21 cellular contexts compared by ENCODE assay signal in genomic region chr11:113884361-113884836, GRCh38. TPM values are rescaled to one million over a fixed set of nuclear protein-coding genes. Genes with fewer than 3 reads are reported as not detected.
DNase-seq lines count a peak whose midpoint lies in the region; ATAC-seq, FAIRE-seq and TF ChIP-seq lines count a peak whose summit lies in the region.
"Had no signal": no experiment of that assay in that cellular context is flagged by ENCODE, and none has a peak within 500 bp of the region (broad histone marks: within the 10 kb centered on the region; RNA-seq: fewer than 3 reads in every experiment).

No MANE protein-coding gene starts in this region.

- H3K9me3 Mint-ChIP-seq in astrocyte (ENCODE audit: unreplicated experiment), result no peaks in the 10 kb centered on the region
- H3K9me3 Mint-ChIP-seq: activated T-cell treated with anti-CD3 and anti-CD28 coated beads, Interleukin-2, amount 50 U/mL, for 72 hours; neural crest cell had no signal

- no peak overlapping the region for H3K4me3 Mint-ChIP-seq in astrocyte (ENCODE audit: unreplicated experiment)
- H3K4me3 Mint-ChIP-seq: activated T-cell treated with anti-CD3 and anti-CD28 coated beads, Interleukin-2, amount 50 U/mL, for 72 hours; CD4-positive, CD25-positive, alpha-beta regulatory T cell; neural crest cell; T-helper 17 cell had no signal

- H3K4me1 ChIP-seq in HCT116 (ENCODE audit: control insufficient read depth in 1 of 2, insufficient read depth in 2 of 2, low read length in 2 of 2), result no peaks in the 10 kb centered on the region; a peak in 1 of 4 replicates
- no peaks in the 10 kb centered on the region for H3K4me1 ChIP-seq in astrocyte (ENCODE audit: insufficient read depth, low read length)
- H3K4me1 ChIP-seq: lower lobe of right lung had no signal

- FAIRE-seq in astrocyte (lab: Jason Lieb, UNC), result no peak
- FAIRE-seq: G401.6 had no signal

- DNase-seq in HCT116 (ENCODE audit: low read depth, low spot score) (no peak), astrocyte (ENCODE audit: low read depth) (peak; percentile 23), glomerular visceral epithelial cell (ENCODE audit: extremely low spot score) (peak; percentile 38), renal cortical epithelial cell (ENCODE audit: low read depth) (peak; percentile 65), NCI-H187 treated with DMSO at 0.1 percent for 48 hours (lab: John Stamatoyannopoulos, UW) (no peak)
- DNase-seq in central memory CD4-positive, alpha-beta T cell, result no peak
- DNase-seq: activated CD4-positive, alpha-beta T cell treated with anti-CD3 and anti-CD28 coated beads for 48 hours; activated T-cell treated with anti-CD3 and anti-CD28 coated beads, Interleukin-2, amount 50 U/mL, for 72 hours; amniotic stem cell; CD4-positive, CD25-positive, alpha-beta regulatory T cell; glutamatergic neuron; lower lobe of right lung; NCI-H1694; NCI-H526 treated with DMSO at 0.1 percent for 48 hours; T-helper 17 cell had no signal

- H3K9me3 ChIP-seq in HCT116 (ENCODE audit: control insufficient read depth in 1 of 2, insufficient read depth in 1 of 2, low read depth in 1 of 2, low read length in 2 of 2) (no peaks in the 10 kb centered on the region), astrocyte (ENCODE audit: insufficient read depth, low read depth, low read length) (no peaks in the 10 kb centered on the region)
- H3K9me3 ChIP-seq: lower lobe of right lung had no signal

- intact Hi-C loops in HCT116 (cut with micrococcal nuclease), result no loop called here

- no peak overlapping the region for H3K4me2 ChIP-seq in HCT116 (ENCODE audit: low read length)
- no peak overlapping the region for H3K4me2 ChIP-seq in astrocyte (ENCODE audit: low read length)

- H3K4me1 Mint-ChIP-seq in astrocyte (ENCODE audit: low read depth, unreplicated experiment), result peaks cover 16% of the 10 kb centered on the region
- H3K4me1 Mint-ChIP-seq: CD4-positive, CD25-positive, alpha-beta regulatory T cell; neural crest cell; T-helper 17 cell had no signal

- no TSS peak for BruUV-seq in HCT116 (replicated peaks; lab: Mats Ljungman, UMichigan)

- H3K27me3 ChIP-seq in HCT116 (ENCODE audit: insufficient read depth, low read length) (no peaks in the 10 kb centered on the region), astrocyte (ENCODE audit: insufficient read depth, low read length) (no peaks in the 10 kb centered on the region)

- H3K9ac ChIP-seq in HCT116 (ENCODE audit: low read length) (no peak overlapping the region), astrocyte (ENCODE audit: low read length) (no peak overlapping the region)

- H3K27ac ChIP-seq in HCT116 (ENCODE audit: low read depth, low read length) (no peak overlapping the region), astrocyte (ENCODE audit: low read depth, low read length) (no peak overlapping the region)
- H3K27ac ChIP-seq: lower lobe of right lung, RWPE1 had no signal

- no peaks in the 10 kb centered on the region for H3K36me3 ChIP-seq in HCT116 (ENCODE audit: control insufficient read depth in 1 of 2, insufficient read depth in 2 of 2, low read length in 2 of 2)
- H3K36me3 ChIP-seq in astrocyte (ENCODE audit: insufficient read depth, low read length), result no peaks in the 10 kb centered on the region
- H3K36me3 ChIP-seq: lower lobe of right lung had no signal

- ATAC-seq in HCT116 (no peak), GM18502 (IDR thresholded peaks at IDR 0.05; ENCODE audit: poor library complexity, unreplicated experiment) (no peak)
- ATAC-seq: activated T-cell treated with anti-CD3 and anti-CD28 coated beads, Interleukin-2, amount 50 U/mL, for 72 hours; lower lobe of right lung; T-helper 17 cell had no signal

- no peak for TF ChIP-seq POLR2A in HCT116 (IDR thresholded peaks at IDR 0.05; ENCODE audit: borderline replicate concordance, extremely low read depth, insufficient read depth, insufficient read length)

- RAD21 ChIA-PET in HCT116 (lab: Charles Lee; ENCODE audit: low non-redundant PET in 1 of 2, low total read pairs in 2 of 2, uncharacterized antibody in 2 of 2, unreplicated experiment in 2 of 2), result interaction anchor here in 1 of 2 experiments (0.5 kb wide), 1 partner anchor 62 kb away, joined by 3 read pairs; no protein-coding TSS in a partner anchor

- CTCF ChIA-PET in HCT116 (lab: Charles Lee), result interaction anchor here (1.3 to 1.8 kb wide), 2 partner anchors 9 to 12 kb away, joined by 3 to 7 read pairs; partner anchors contain the start of gene USP28

- H3K4me3 ChIP-seq in HCT116 (replicated peaks in 1 of 2; ENCODE audit: low read depth in 1 of 2, low read length in 2 of 2) (no peak overlapping the region), astrocyte (ENCODE audit: insufficient read depth, low read depth, low read length) (no peak overlapping the region)
- H3K4me3 ChIP-seq: lower lobe of right lung had no signal

- no peaks in the 10 kb centered on the region for H4K20me1 ChIP-seq in HCT116 (ENCODE audit: insufficient read depth)
- H4K20me1 ChIP-seq in astrocyte (ENCODE audit: insufficient read depth, low read length), result no peaks in the 10 kb centered on the region

- H3K9me2 ChIP-seq in HCT116 (ENCODE audit: insufficient read depth), result no peaks in the 10 kb centered on the region

- TF ChIP-seq CTCF in HCT116 (IDR thresholded peaks at IDR 0.05 in 2 of 3, conservative IDR thresholded peaks at IDR 0.05 in 1 of 3; ENCODE audit: borderline replicate concordance in 1 of 3, insufficient read depth in 1 of 3, low read depth in 2 of 3, low read length in 2 of 3) (no peak), astrocyte (IDR thresholded peaks at IDR 0.05; ENCODE audit: insufficient read depth, low read depth, low read length) (no peak)

- no peak overlapping the region for H2AFZ ChIP-seq in HCT116 (ENCODE audit: low read depth, low read length, poor library complexity, severe bottlenecking)
- no peak overlapping the region for H2AFZ ChIP-seq in astrocyte (ENCODE audit: low read depth, low read length)

- no peaks in the 10 kb centered on the region for H3K27me3 Mint-ChIP-seq in astrocyte (ENCODE audit: low read depth, unreplicated experiment)

- POLR2A ChIA-PET in HCT116 (lab: Charles Lee), result no interaction called here

- H3K27ac Mint-ChIP-seq in astrocyte (ENCODE audit: unreplicated experiment), result peak overlapping the region; percentile 91
- H3K27ac Mint-ChIP-seq: activated T-cell treated with anti-CD3 and anti-CD28 coated beads, Interleukin-2, amount 50 U/mL, for 72 hours; CD4-positive, CD25-positive, alpha-beta regulatory T cell; T-helper 17 cell had no signal

- no peak for TF ChIP-seq RAD21 in HCT116 (IDR thresholded peaks at IDR 0.05; ENCODE audit: low read depth)

- H3K79me2 ChIP-seq in HCT116 (ENCODE audit: insufficient read depth, low read length) (no peaks in the 10 kb centered on the region), astrocyte (ENCODE audit: insufficient read depth, low read length) (no peaks in the 10 kb centered on the region)

- no peaks in the 10 kb centered on the region for H3K36me3 Mint-ChIP-seq in astrocyte (ENCODE audit: low read depth, unreplicated experiment)
- H3K36me3 Mint-ChIP-seq: CD4-positive, CD25-positive, alpha-beta regulatory T cell had no signal

TF ChIP-seq in HCT116, 20 proteins besides CTCF, POLR2A, EP300 and RAD21:
- TF ChIP-seq EZH2 (IDR thresholded peaks at IDR 0.05), result no peak
- no peak for TF ChIP-seq ZNF274 (IDR thresholded peaks at IDR 0.05; ENCODE audit: low read depth, low read length)
- no peak for TF ChIP-seq FOSL1 (IDR thresholded peaks at IDR 0.05; ENCODE audit: low read depth)
- peak; percentile 39; the same call in 1 of the 2 replicates for TF ChIP-seq CEBPB (IDR thresholded peaks at IDR 0.05; ENCODE audit: low read depth)

RNA-seq across cellular contexts. Expression of gene USP28, which starts 9.0 kb away (rescaled TPM):
- total RNA-seq in HCT116 (2021; ENCODE audit: unreplicated experiment) (23.5 TPM), astrocyte (35.0 and 39.3 TPM in 2 replicates), renal cortical epithelial cell (19.8 and 39.4 TPM in 2 replicates)
- polyA plus RNA-seq in HCT116 (2012), result 9.7 and 14.0 TPM in 2 replicates

RNA-seq across cellular contexts. Expression of gene HTR3B, which starts 20.2 kb away (rescaled TPM):
- total RNA-seq in HCT116 (2021; ENCODE audit: unreplicated experiment) (not detected), astrocyte (not detected in 2 replicates), renal cortical epithelial cell (not detected in 2 replicates)
- not detected in 2 replicates for polyA plus RNA-seq in HCT116 (2012)
- total RNA-seq: activated T-cell treated with anti-CD3 and anti-CD28 coated beads, Interleukin-2, amount 50 U/mL, for 72 hours; CD4-positive, CD25-positive, alpha-beta regulatory T cell; LHCN-M2; lower lobe of right lung; skeletal muscle tissue; T-helper 17 cell had no signal
- polyA plus RNA-seq: CD4-positive, CD25-positive, alpha-beta regulatory T cell had no signal

Comparison
In these comparisons a context has a peak if more than half of its experiments do, and no peak if none do; other contexts are left out.
1. DNase-seq: peak in astrocyte (single experiment), glomerular visceral epithelial cell (single experiment) and renal cortical epithelial cell (single experiment); none in HCT116 (single experiment), NCI-H187 treated with DMSO at 0.1 percent for 48 hours (single experiment) and central memory CD4-positive, alpha-beta T cell (single experiment).